ENCODE assay signal across 8 cellular contexts in genomic region chr7:151232272-151233110, GRCh38. TPM values are rescaled to one million over a fixed set of nuclear protein-coding genes. Genes with fewer than 3 reads are reported as not detected.
DNase-seq lines count a peak whose midpoint lies in the region; ATAC-seq, FAIRE-seq and TF ChIP-seq lines count a peak whose summit lies in the region.

Gene CHPF2 (plus strand): TSS chr7:151232483. CDS start chr7:151234012, 1,529 bp downstream.

- peaks cover 12% of the 10 kb centered on the region for H3K36me3 Mint-ChIP-seq in endothelial cell (ENCODE audit: low read depth, unreplicated experiment)

- ATAC-seq in GM21360 (IDR thresholded peaks at IDR 0.05; ENCODE audit: unreplicated experiment), result peak; percentile 95

- H3K4me1 ChIP-seq in OCI-LY3 (ENCODE audit: low read length), result peaks cover 19% of the 10 kb centered on the region

- H3K4me3 Mint-ChIP-seq in endothelial cell (ENCODE audit: unreplicated experiment), result peak within 1 kb of the TSS; percentile 98

- DNase-seq in Caki2 (ENCODE audit: low read depth) (peak; percentile 69), HTR-8/SVneo (ENCODE audit: insufficient read length, low spot score) (peak; percentile 90), endothelial cell (ENCODE audit: low spot score) (peak; percentile 87), middle frontal gyrus (ENCODE audit: extremely low spot score, low spot score) (peak; percentile 77)
- DNase-seq in activated CD8-positive, alpha-beta memory T cell treated with anti-CD3 and anti-CD28 coated beads, Interleukin-2, amount 50 U/mL, for 48 hours, result peak; percentile 94
- peak; percentile 84 to 91 for DNase-seq in stimulated activated CD8-positive, alpha-beta memory T cell treated with anti-CD3 and anti-CD28 coated beads, Interleukin-2, amount 100 ng/mL, for 48 hours (ENCODE audit: low read depth in 2 of 2)

- no peak for FAIRE-seq in HTR-8/SVneo (lab: Jason Lieb, UNC)

- peak within 1 kb of the TSS; percentile 22 for H3K27ac ChIP-seq in OCI-LY3 (ENCODE audit: low read length)

- peaks cover 5% of the 10 kb centered on the region for H3K36me3 ChIP-seq in OCI-LY3 (replicated peaks; ENCODE audit: low read depth, low read length)

- in situ Hi-C loops in Caki2 (cut with HindIII; ENCODE audit: low pct_unique_long_range_greater_than_20kb, low sequenced_read_pairs), result no loop called here

- H4K20me1 ChIP-seq in OCI-LY3 (ENCODE audit: insufficient read depth, low read length), result peaks cover 28% of the 10 kb centered on the region

- H3K27ac Mint-ChIP-seq in endothelial cell (ENCODE audit: unreplicated experiment), result peak within 1 kb of the TSS; percentile 93

- H3K4me1 Mint-ChIP-seq in endothelial cell (ENCODE audit: unreplicated experiment), result peaks cover 28% of the 10 kb centered on the region

- H3K4me3 ChIP-seq in OCI-LY3 (ENCODE audit: low read length), result peak within 1 kb of the TSS; percentile 99

- no peaks in the 10 kb centered on the region for H3K27me3 ChIP-seq in OCI-LY3 (ENCODE audit: low read depth, low read length)

- peaks cover 15% of the 10 kb centered on the region for H3K27me3 Mint-ChIP-seq in endothelial cell (ENCODE audit: unreplicated experiment)

- H3K9me3 Mint-ChIP-seq in endothelial cell (ENCODE audit: unreplicated experiment), result no peaks in the 10 kb centered on the region

- peaks cover 20% of the 10 kb centered on the region for H3K79me2 ChIP-seq in OCI-LY3 (ENCODE audit: low read length)

- peak within 1 kb of the TSS; percentile 93 for H3K9ac ChIP-seq in OCI-LY3 (ENCODE audit: low read length)

- H3K9me3 ChIP-seq in OCI-LY3 (ENCODE audit: insufficient read depth, low read length), result no peaks in the 10 kb centered on the region

- peak within 1 kb of the TSS; percentile 95 for H3K4me2 ChIP-seq in OCI-LY3 (ENCODE audit: low read length)

- peak within 1 kb of the TSS; percentile 69 for H2AFZ ChIP-seq in OCI-LY3 (ENCODE audit: low read depth, low read length)

- TF ChIP-seq CTCF in OCI-LY3 (IDR thresholded peaks at IDR 0.05; ENCODE audit: low read depth, low read length) (no peak), endothelial cell (IDR thresholded peaks at IDR 0.05; ENCODE audit: unreplicated experiment) (no peak)

RNA-seq across cellular contexts. Expression of gene CHPF2, which starts in this region (rescaled TPM):
- 27.5 and 38.2 TPM in 2 replicates for total RNA-seq in Caki2 (2014; rRNA removed; shearing (Covaris generic); ENCODE audit: low replicate concordance)
- total RNA-seq in endothelial cell (ENCODE audit: unreplicated experiment), result 55.4 TPM

Comparison
In these comparisons a context has a peak if more than half of its experiments do, and no peak if none do; other contexts are left out.
1. Peak in every context shown above with its lines: DNase-seq, ATAC-seq, H3K4me3 ChIP-seq and H3K27ac ChIP-seq.